In genomic region chr21:26846036-26846931, GRCh38 we compare ENCODE assay signal across 8 cellular contexts. TPM values are rescaled to one million over a fixed set of nuclear protein-coding genes. Genes with fewer than 3 reads are reported as not detected.
A peak's percentile ranks its signal among the peaks of the same experiment; 100 is the strongest.
DNase-seq lines count a peak whose midpoint lies in the region; ATAC-seq and TF ChIP-seq lines count a peak whose summit lies in the region.

No MANE protein-coding gene starts in this region.

- peaks cover 0 to 6% (median 2%) of the 10 kb centered on the region in 3 donors for H3K9me3 Mint-ChIP-seq in IgD-negative memory B cell
- H3K9me3 Mint-ChIP-seq in neural progenitor cell: no peaks in the 10 kb centered on the region

- H3K79me2 ChIP-seq in neural progenitor cell (ENCODE audit: low read depth): peaks cover 7% of the 10 kb centered on the region

- peaks cover 34% of the 10 kb centered on the region for H3F3A ChIP-seq in neural progenitor cell (ENCODE audit: low read depth)

- intact Hi-C loops in Right ventricle myocardium superior (cut with DNase I): loop anchor here (5.0 kb wide), 3 partner anchors 1206 to 1901 kb away; no protein-coding TSS in a partner anchor

- H3K4me1 ChIP-seq in neural progenitor cell: peaks cover 12% of the 10 kb centered on the region

- H3K4me3 Mint-ChIP-seq in IgD-negative memory B cell: peak overlapping the region; percentile 30 to 91 (median 74)
- peak overlapping the region; percentile 97 for H3K4me3 Mint-ChIP-seq in neural progenitor cell

- H3K27ac ChIP-seq in C4-2B: peak overlapping the region; percentile 99
- peak overlapping the region; percentile 58 for H3K27ac ChIP-seq in adipose tissue (ENCODE audit: low read depth, low read length)
- H3K27ac ChIP-seq in neural progenitor cell: no peak overlapping the region

- DNase-seq in Right ventricle myocardium superior: peak; percentile 92
- peak; percentile 79 for DNase-seq in neural progenitor cell (ENCODE audit: low spot score)
- no peak for DNase-seq in 8988T

- H3K9me3 ChIP-seq in neural progenitor cell (ENCODE audit: low read depth): no peaks in the 10 kb centered on the region

- H3K27ac Mint-ChIP-seq in IgD-negative memory B cell (no peak overlapping the region), neural progenitor cell (peak overlapping the region; percentile 90)

- H3K36me3 ChIP-seq in neural progenitor cell: peaks cover 6% of the 10 kb centered on the region

- ATAC-seq in Right ventricle myocardium superior (ENCODE audit: poor library complexity) (peak; percentile 30), GM19452 (IDR thresholded peaks at IDR 0.05; ENCODE audit: unreplicated experiment) (no peak), GM18520 (IDR thresholded peaks at IDR 0.05; ENCODE audit: unreplicated experiment) (no peak)

- H2AFZ ChIP-seq in neural progenitor cell (replicated peaks): peak overlapping the region; percentile 93

- H3K4me1 Mint-ChIP-seq in IgD-negative memory B cell (peaks cover 8 to 23% (median 9%) of the 10 kb centered on the region in 3 donors), neural progenitor cell (peaks cover 21% of the 10 kb centered on the region)

- WGBS in adipose tissue, 3 donors: 0% methylated on average over 50 of the region's 50 CpGs

- H3K27me3 Mint-ChIP-seq in IgD-negative memory B cell: peaks cover 50% of the 10 kb centered on the region
- peaks cover 13% of the 10 kb centered on the region for H3K27me3 Mint-ChIP-seq in neural progenitor cell (ENCODE audit: insufficient read depth, low read depth)

- no peak; the same call in 1 of the 2 replicates for TF ChIP-seq CTCF in C4-2B (conservative IDR thresholded peaks at IDR 0.05)
- TF ChIP-seq CTCF in neural progenitor cell (IDR thresholded peaks at IDR 0.05): peak; percentile 7

- H3K4me2 ChIP-seq in neural progenitor cell: peak overlapping the region; percentile 95

- peaks cover 26% of the 10 kb centered on the region for H3K27me3 ChIP-seq in neural progenitor cell

- H4K20me1 ChIP-seq in neural progenitor cell (ENCODE audit: low read depth): no peaks in the 10 kb centered on the region

- H3K9ac ChIP-seq in neural progenitor cell: peak overlapping the region; percentile 19

- H3K4me3 ChIP-seq in neural progenitor cell: peak overlapping the region; percentile 72

- H3K36me3 Mint-ChIP-seq in IgD-negative memory B cell (no peaks in the 10 kb centered on the region), neural progenitor cell (peaks cover 10% of the 10 kb centered on the region)

RNA-seq across cellular contexts. Expression of gene ADAMTS1, which starts 1.1 kb away (rescaled TPM):
- polyA plus RNA-seq in IgD-negative memory B cell: not detected
- 100 to 1,000 TPM in 2 of 3 donors, 10 to 100 TPM in 1; 26.7 to 378 (median 177) TPM for polyA plus RNA-seq in adipose tissue
- total RNA-seq in Right ventricle myocardium superior: 41.4 TPM
- total RNA-seq in neural progenitor cell (ENCODE audit: low replicate concordance): 6.7 and 7.5 TPM in 2 replicates
